Comparison of ENCODE assay signal across 6 cellular contexts in the genomic region with DNA sequence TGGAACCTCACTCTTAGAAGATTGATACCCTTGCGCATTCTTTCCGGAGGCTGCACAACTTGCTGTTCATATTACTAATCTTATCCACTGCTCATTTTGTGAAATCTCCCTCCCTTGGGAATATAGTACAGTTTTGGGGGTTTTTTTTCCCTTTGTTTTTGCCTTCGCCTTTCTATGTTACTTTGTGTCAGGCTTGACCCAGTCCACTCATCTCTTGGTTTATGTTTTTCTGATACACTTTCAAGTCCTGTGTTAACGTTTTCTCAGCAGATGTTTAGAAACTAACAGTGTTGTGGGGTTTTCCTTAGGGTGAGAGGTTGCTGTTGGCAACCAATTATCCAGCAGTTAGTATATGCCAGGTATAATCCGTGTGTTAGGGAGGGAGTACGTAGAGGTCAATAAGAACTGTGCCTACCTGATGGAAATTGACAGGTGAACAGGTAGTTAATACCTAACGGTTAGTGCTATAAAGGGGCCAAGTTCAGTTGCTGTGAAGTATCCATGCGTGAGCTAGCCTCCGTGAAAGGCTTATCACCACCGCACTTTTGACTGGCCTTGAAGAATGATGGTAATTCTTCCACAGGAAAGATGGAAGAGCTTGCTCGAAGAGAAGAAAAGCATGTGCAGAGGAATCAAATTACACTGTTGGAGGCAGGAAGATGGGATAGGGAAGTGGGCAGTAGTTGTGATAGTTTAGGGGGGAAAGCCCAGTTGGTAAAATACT. TPM values are rescaled to one million over a fixed set of nuclear protein-coding genes. Genes with fewer than 3 reads are reported as not detected.
DNase-seq lines count a peak whose midpoint lies in the region; ATAC-seq, FAIRE-seq and TF ChIP-seq lines count a peak whose summit lies in the region.

No MANE protein-coding gene starts in this region.

- no peak for ATAC-seq in left lung

- peaks cover 0 to 3% of the 10 kb centered on the region in 2 donors for H3K36me3 ChIP-seq in left lung

- no peaks in the 10 kb centered on the region for H3K9me3 ChIP-seq in left lung

- TF ChIP-seq CTCF in WI38 (IDR thresholded peaks at IDR 0.05; ENCODE audit: low read depth, low read length) = no peak
- no peak for TF ChIP-seq CTCF in left lung (IDR thresholded peaks at IDR 0.05)

- intact Hi-C loops in left lung (cut with DNase I) = no loop called here

- peaks cover 11 to 58% of the 10 kb centered on the region in 2 donors for H3K4me1 ChIP-seq in left lung

- H3K4me3 ChIP-seq in WI38 (ENCODE audit: low read depth, low read length) = peak overlapping the region; percentile 92
- H3K4me3 ChIP-seq in left lung = peak overlapping the region; percentile 88 to 95

- peak; percentile 77 for FAIRE-seq in HTR-8/SVneo (lab: Jason Lieb, UNC)
- FAIRE-seq in GM19239 (lab: Jason Lieb, UNC) = no peak

- peak overlapping the region; percentile 99 to 100 for H3K27ac ChIP-seq in left lung

- H3K27me3 ChIP-seq in left lung = no peaks in the 10 kb centered on the region

- no peak for DNase-seq in HTR-8/SVneo (ENCODE audit: insufficient read length, low spot score)
- no peak for DNase-seq in left lung
- DNase-seq in NCI-H187 (lab: John Stamatoyannopoulos, UW) = no peak
- DNase-seq in GM19239 (ENCODE audit: insufficient read length, low spot score) = no peak
- DNase-seq in HuH-7.5 (ENCODE audit: low spot score) = no peak

RNA-seq across cellular contexts. Expression of gene NFYA, which starts 1.4 kb away (rescaled TPM):
- 10 to 100 TPM; 16.4 to 20.3 TPM for total RNA-seq in left lung

RNA-seq across cellular contexts. Expression of gene OARD1, which starts 2.0 kb away (rescaled TPM):
- 10 to 100 TPM; 14.9 to 20.3 TPM for total RNA-seq in left lung

RNA-seq across cellular contexts. Expression of gene APOBEC2, which starts 21.1 kb away (rescaled TPM):
- total RNA-seq in left lung = under 1 TPM in 1 of 2 donors, not detected in 1; 0.29 TPM

RNA-seq across cellular contexts. Expression of gene TSPO2, which starts 31.9 kb away (rescaled TPM):
- not detected for total RNA-seq in left lung

RNA-seq across cellular contexts. Expression of gene UNC5CL, which starts 35.1 kb away (rescaled TPM):
- total RNA-seq in left lung = 1 to 10 TPM; 2.3 to 3.1 TPM
